ENCODE assay signal across 2 cellular contexts in the genomic region with DNA sequence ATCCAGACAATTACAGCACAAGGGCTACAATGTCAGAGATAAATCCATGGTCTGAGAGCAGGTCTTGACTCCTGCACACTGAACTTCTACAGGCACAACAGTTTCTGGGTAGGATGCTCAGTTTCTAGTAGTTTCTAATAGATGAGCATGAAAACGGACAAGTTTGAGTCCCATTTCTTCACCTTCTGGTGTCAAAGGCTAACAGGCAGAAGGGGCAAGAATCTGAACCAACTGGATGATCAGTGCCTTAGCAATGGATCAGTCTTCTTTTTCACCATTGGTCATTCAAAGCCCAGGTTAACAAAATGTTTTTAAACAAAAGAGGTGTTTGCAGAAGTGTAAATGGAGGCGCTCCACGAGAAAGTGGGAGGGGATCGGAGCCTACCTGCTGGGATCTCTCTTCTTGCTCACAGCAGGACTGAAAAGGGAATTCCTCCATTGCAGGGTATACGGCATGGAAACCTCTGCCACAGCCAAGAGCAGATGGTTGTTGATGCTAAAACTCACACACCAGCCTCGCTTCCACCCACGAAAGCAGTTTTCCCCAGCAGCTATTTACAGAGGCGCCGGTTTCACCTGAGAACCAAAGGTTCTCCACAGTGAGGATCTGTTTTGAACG.
TF ChIP-seq lines count a peak whose summit lies in the region.

No MANE protein-coding gene starts in this region.

TF ChIP-seq in IMR-90, 13 proteins besides CTCF, POLR2A, EP300 and RAD21 (continued from another document):
- TF ChIP-seq FOS (IDR thresholded peaks at IDR 0.05; ENCODE audit: low read depth, low read length) (no peak), NFE2L2 (IDR thresholded peaks at IDR 0.05; ENCODE audit: low read depth, low read length) (no peak), SMC3 (IDR thresholded peaks at IDR 0.05; ENCODE audit: low read depth, low read length) (no peak), MAZ (IDR thresholded peaks at IDR 0.05; ENCODE audit: borderline replicate concordance, low read depth, low read length) (no peak), RCOR1 (IDR thresholded peaks at IDR 0.05; ENCODE audit: insufficient replicate concordance, low read length) (no peak), CEBPB (IDR thresholded peaks at IDR 0.05; ENCODE audit: low read depth, low read length) (no peak), CHD1 (IDR thresholded peaks at IDR 0.05; ENCODE audit: low read depth, low read length) (no peak), MAFK (IDR thresholded peaks at IDR 0.05; ENCODE audit: low read depth, low read length) (no peak), RFX5 (IDR thresholded peaks at IDR 0.05; ENCODE audit: low read depth, low read length) (no peak), MXI1 (IDR thresholded peaks at IDR 0.05; ENCODE audit: borderline replicate concordance, low read depth, low read length) (no peak)
- TF ChIP-seq, protein P1, sequence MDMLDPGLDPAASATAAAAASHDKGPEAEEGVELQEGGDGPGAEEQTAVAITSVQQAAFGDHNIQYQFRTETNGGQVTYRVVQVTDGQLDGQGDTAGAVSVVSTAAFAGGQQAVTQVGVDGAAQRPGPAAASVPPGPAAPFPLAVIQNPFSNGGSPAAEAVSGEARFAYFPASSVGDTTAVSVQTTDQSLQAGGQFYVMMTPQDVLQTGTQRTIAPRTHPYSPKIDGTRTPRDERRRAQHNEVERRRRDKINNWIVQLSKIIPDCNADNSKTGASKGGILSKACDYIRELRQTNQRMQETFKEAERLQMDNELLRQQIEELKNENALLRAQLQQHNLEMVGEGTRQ (IDR thresholded peaks at IDR 0.05; ENCODE audit: low read depth, low read length) = no peak
- TF ChIP-seq, protein P2, sequence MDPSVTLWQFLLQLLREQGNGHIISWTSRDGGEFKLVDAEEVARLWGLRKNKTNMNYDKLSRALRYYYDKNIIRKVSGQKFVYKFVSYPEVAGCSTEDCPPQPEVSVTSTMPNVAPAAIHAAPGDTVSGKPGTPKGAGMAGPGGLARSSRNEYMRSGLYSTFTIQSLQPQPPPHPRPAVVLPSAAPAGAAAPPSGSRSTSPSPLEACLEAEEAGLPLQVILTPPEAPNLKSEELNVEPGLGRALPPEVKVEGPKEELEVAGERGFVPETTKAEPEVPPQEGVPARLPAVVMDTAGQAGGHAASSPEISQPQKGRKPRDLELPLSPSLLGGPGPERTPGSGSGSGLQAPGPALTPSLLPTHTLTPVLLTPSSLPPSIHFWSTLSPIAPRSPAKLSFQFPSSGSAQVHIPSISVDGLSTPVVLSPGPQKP (IDR thresholded peaks at IDR 0.05; ENCODE audit: borderline replicate concordance, low read depth, low read length) = no peak

TF ChIP-seq in GM12891, 5 proteins besides CTCF, POLR2A, EP300 and RAD21 (continued from another document):
- TF ChIP-seq PAX5 (IDR thresholded peaks at IDR 0.05; ENCODE audit: insufficient read depth, low read length, severe bottlenecking) = no peak
- no peak for TF ChIP-seq TAF1 (IDR thresholded peaks at IDR 0.05; ENCODE audit: low read depth, low read length)
- no peak for TF ChIP-seq POLR2AphosphoS5 (IDR thresholded peaks at IDR 0.05; ENCODE audit: low read depth, low read length)
- TF ChIP-seq SPI1 (IDR thresholded peaks at IDR 0.05; ENCODE audit: low read depth, low read length) = no peak
